13 cellular contexts compared by ENCODE assay signal in the genomic region with DNA sequence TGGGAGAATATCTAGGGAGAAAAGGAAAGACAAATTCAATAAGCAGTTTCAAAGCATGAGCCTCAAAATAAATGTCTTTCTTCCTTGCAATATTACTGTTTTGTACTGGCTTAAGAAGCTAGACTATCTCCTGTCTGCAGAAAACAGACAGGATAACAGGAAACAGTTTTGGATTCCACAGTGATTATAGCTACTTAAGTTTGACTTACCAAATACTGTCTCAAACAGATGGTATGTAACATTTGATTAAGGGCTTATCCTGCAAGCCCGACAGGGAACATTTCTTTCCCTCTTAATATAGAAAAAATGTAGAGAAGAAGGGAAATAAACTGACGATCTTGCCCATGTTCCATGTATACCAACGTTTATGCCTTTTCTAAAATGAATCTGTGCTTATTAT.
DNase-seq lines count a peak whose midpoint lies in the region; ATAC-seq, FAIRE-seq and TF ChIP-seq lines count a peak whose summit lies in the region.
"Had no signal": no experiment of that assay in that cellular context is flagged by ENCODE, and none has a peak within 500 bp of the region (broad histone marks: within the 10 kb centered on the region; RNA-seq: fewer than 3 reads in every experiment).

No MANE protein-coding gene starts in this region.

- intact Hi-C loops in lower lobe of right lung (cut with DNase I), result no loop called here

- H3K4me3 ChIP-seq in AG10803 (ENCODE audit: low read length) (no peak overlapping the region), lower lobe of right lung (no peak overlapping the region)

- no peaks in the 10 kb centered on the region for H3K27me3 ChIP-seq in lower lobe of right lung (ENCODE audit: low read depth)

- no peak overlapping the region for H3K4me3 Mint-ChIP-seq in stimulated activated effector memory CD8-positive, alpha-beta T cell treated with anti-CD3 and anti-CD28 coated beads, Interleukin-12 subunit alpha, Interleukin-12 subunit beta, amount 100 ng/mL, for 72 hours
- H3K4me3 Mint-ChIP-seq: activated CD8-positive, alpha-beta memory T cell treated with anti-CD3 and anti-CD28 coated beads, Interleukin-2, amount 10 ng/mL, durations not matched to agents 7 days and 5 days; activated naive CD4-positive, alpha-beta T cell treated with anti-CD3 and anti-CD28 coated beads, Interleukin-2, amount 50 U/mL, for 24 hours; memory B cell had no signal

- peak; percentile 26 for FAIRE-seq in endometrium (lab: Jason Lieb, UNC)

- H3K36me3 Mint-ChIP-seq in stimulated activated effector memory CD8-positive, alpha-beta T cell treated with anti-CD3 and anti-CD28 coated beads, Interleukin-12 subunit alpha, Interleukin-12 subunit beta, amount 100 ng/mL, for 72 hours, result no peaks in the 10 kb centered on the region
- H3K36me3 Mint-ChIP-seq: activated CD8-positive, alpha-beta memory T cell treated with anti-CD3 and anti-CD28 coated beads, Interleukin-2, amount 10 ng/mL, durations not matched to agents 7 days and 5 days; activated naive CD4-positive, alpha-beta T cell treated with anti-CD3 and anti-CD28 coated beads, Interleukin-2, amount 50 U/mL, for 24 hours; memory B cell had no signal

- H3K9me3 Mint-ChIP-seq in stimulated activated effector memory CD8-positive, alpha-beta T cell treated with anti-CD3 and anti-CD28 coated beads, Interleukin-12 subunit alpha, Interleukin-12 subunit beta, amount 100 ng/mL, for 72 hours, result no peaks in the 10 kb centered on the region
- H3K9me3 Mint-ChIP-seq: activated naive CD4-positive, alpha-beta T cell treated with anti-CD3 and anti-CD28 coated beads, Interleukin-2, amount 50 U/mL, for 24 hours; memory B cell had no signal

- H3K9me3 ChIP-seq in lower lobe of right lung, result no peaks in the 10 kb centered on the region

- TF ChIP-seq CTCF in AG10803 (conservative IDR thresholded peaks at IDR 0.05; ENCODE audit: low read length) (no peak), lower lobe of right lung (IDR thresholded peaks at IDR 0.05) (no peak)

- no peak overlapping the region for H3K27ac ChIP-seq in lower lobe of right lung
- H3K27ac ChIP-seq: C4-2B had no signal

- peak; percentile 62 for DNase-seq in AG10803 (ENCODE audit: low read depth)
- peak; percentile 14 for DNase-seq in NCI-H69 (lab: John Stamatoyannopoulos, UW)
- DNase-seq in non-pigmented ciliary epithelial cell (ENCODE audit: low read depth), result peak; percentile 70
- no peak for DNase-seq in lower lobe of right lung
- DNase-seq in stimulated activated effector memory CD8-positive, alpha-beta T cell treated with anti-CD3 and anti-CD28 coated beads, Interleukin-12 subunit alpha, Interleukin-12 subunit beta, amount 100 ng/mL, for 72 hours (ENCODE audit: low spot score in 2 of 2), result no peak
- no peak for DNase-seq in cerebellum (ENCODE audit: low spot score)
- DNase-seq: activated CD8-positive, alpha-beta memory T cell treated with anti-CD3 and anti-CD28 coated beads, Interleukin-2, amount 10 ng/mL, durations not matched to agents 7 days and 5 days; cerebellar nuclear complex had no signal

- peaks cover 15% of the 10 kb centered on the region for H3K4me1 Mint-ChIP-seq in stimulated activated effector memory CD8-positive, alpha-beta T cell treated with anti-CD3 and anti-CD28 coated beads, Interleukin-12 subunit alpha, Interleukin-12 subunit beta, amount 100 ng/mL, for 72 hours
- H3K4me1 Mint-ChIP-seq: activated CD8-positive, alpha-beta memory T cell treated with anti-CD3 and anti-CD28 coated beads, Interleukin-2, amount 10 ng/mL, durations not matched to agents 7 days and 5 days had no signal

- no peak overlapping the region for H3K27ac Mint-ChIP-seq in stimulated activated effector memory CD8-positive, alpha-beta T cell treated with anti-CD3 and anti-CD28 coated beads, Interleukin-12 subunit alpha, Interleukin-12 subunit beta, amount 100 ng/mL, for 72 hours
- H3K27ac Mint-ChIP-seq: activated CD8-positive, alpha-beta memory T cell treated with anti-CD3 and anti-CD28 coated beads, Interleukin-2, amount 10 ng/mL, durations not matched to agents 7 days and 5 days; memory B cell had no signal

- ATAC-seq in HG03354 (IDR thresholded peaks at IDR 0.05; ENCODE audit: poor library complexity, severe bottlenecking, unreplicated experiment) (no peak), lower lobe of right lung (no peak)
- ATAC-seq in stimulated activated effector memory CD8-positive, alpha-beta T cell treated with anti-CD3 and anti-CD28 coated beads, Interleukin-12 subunit alpha, Interleukin-12 subunit beta, amount 100 ng/mL, for 72 hours, result no peak
- ATAC-seq: activated CD8-positive, alpha-beta memory T cell treated with anti-CD3 and anti-CD28 coated beads, Interleukin-2, amount 10 ng/mL, durations not matched to agents 7 days and 5 days had no signal

- H3K4me1 ChIP-seq in lower lobe of right lung, result no peaks in the 10 kb centered on the region

- H3K36me3 ChIP-seq in lower lobe of right lung, result no peaks in the 10 kb centered on the region

Comparison
In these comparisons a context has a peak if more than half of its experiments do, and no peak if none do; other contexts are left out.
1. DNase-seq: peak in AG10803 (single experiment), NCI-H69 (single experiment) and non-pigmented ciliary epithelial cell (single experiment); none in lower lobe of right lung (single experiment), stimulated activated effector memory CD8-positive, alpha-beta T cell treated with anti-CD3 and anti-CD28 coated beads, Interleukin-12 subunit alpha, Interleukin-12 subunit beta, amount 100 ng/mL, for 72 hours (0 of 2) and cerebellum (single experiment).